Comparison of ENCODE assay signal across 21 cellular contexts in genomic region chr5:53318303-53318702, GRCh38.
DNase-seq lines count a peak whose midpoint lies in the region; ATAC-seq, FAIRE-seq and TF ChIP-seq lines count a peak whose summit lies in the region.
"Had no signal": no experiment of that assay in that cellular context is flagged by ENCODE, and none has a peak within 500 bp of the region (broad histone marks: within the 10 kb centered on the region; RNA-seq: fewer than 3 reads in every experiment).

No MANE protein-coding gene starts in this region.

- H3K36me3 ChIP-seq in DND-41 (ENCODE audit: insufficient read depth, low read length) (no peaks in the 10 kb centered on the region), bronchial epithelial cell (ENCODE audit: control insufficient read depth, insufficient read depth, low read length) (no peaks in the 10 kb centered on the region)
- H3K36me3 ChIP-seq: HAP-1 had no signal

- H3K27ac Mint-ChIP-seq in HFFc6: no peak overlapping the region
- H3K27ac Mint-ChIP-seq: natural killer cell had no signal

- no peaks in the 10 kb centered on the region for H3K27me3 ChIP-seq in DND-41 (ENCODE audit: insufficient read depth, low read length, poor library complexity)
- H3K27me3 ChIP-seq in bronchial epithelial cell (ENCODE audit: control insufficient read depth, insufficient read depth, low read length): no peaks in the 10 kb centered on the region

- H3K4me3 Mint-ChIP-seq in HFFc6: no peak overlapping the region
- H3K4me3 Mint-ChIP-seq: natural killer cell had no signal

- H3K9ac ChIP-seq in DND-41 (ENCODE audit: low read depth, low read length): no peak overlapping the region

- H3K9me3 Mint-ChIP-seq in HFFc6: peaks cover 12% of the 10 kb centered on the region

- H3K4me1 Mint-ChIP-seq in HFFc6 (ENCODE audit: low read depth): peaks cover 26% of the 10 kb centered on the region
- H3K4me1 Mint-ChIP-seq: natural killer cell had no signal

- H4K20me1 ChIP-seq in DND-41 (ENCODE audit: insufficient read depth, low read length): no peaks in the 10 kb centered on the region

- H3K4me1 ChIP-seq in DND-41 (ENCODE audit: insufficient read depth, low read length): no peaks in the 10 kb centered on the region
- H3K4me1 ChIP-seq: HAP-1 had no signal

- no peak overlapping the region for H3K4me2 ChIP-seq in DND-41 (ENCODE audit: insufficient read depth, low read length)

- no peak for FAIRE-seq in bronchial epithelial cell (lab: Jason Lieb, UNC)
- FAIRE-seq: K562 had no signal

- TF ChIP-seq CTCF in DND-41 (IDR thresholded peaks at IDR 0.05; ENCODE audit: borderline replicate concordance, extremely low read depth, low read length, poor library complexity, severe bottlenecking) (peak; percentile 4), HFFc6 (IDR thresholded peaks at IDR 0.05) (peak; percentile 14; the same call in 1 of the 2 replicates), bronchial epithelial cell (IDR thresholded peaks at IDR 0.05; ENCODE audit: insufficient read depth, low read length, severe bottlenecking) (peak; percentile 42)

- no peak overlapping the region for H3K27ac ChIP-seq in DND-41 (ENCODE audit: low read length)

- H3K9me3 ChIP-seq in DND-41 (ENCODE audit: insufficient read depth, low read length, severe bottlenecking): no peaks in the 10 kb centered on the region
- H3K9me3 ChIP-seq: HAP-1 had no signal

- DNase-seq in DND-41 (no peak), HFFc6 (no peak), bronchial epithelial cell (ENCODE audit: low read depth) (peak; percentile 50), iPS-NIHi11 (ENCODE audit: low spot score) (peak; percentile 17), NCI-H1048 (lab: John Stamatoyannopoulos, UW) (no peak), NCI-H146 (lab: John Stamatoyannopoulos, UW) (no peak)
- no peak for DNase-seq in activated effector memory CD4-positive, alpha-beta T cell treated with anti-CD3 and anti-CD28 coated beads, Interleukin-2, amount 50 U/mL, for 16 hours
- DNase-seq: ACHN; activated CD4-positive, alpha-beta T cell treated with anti-CD3 and anti-CD28 coated beads, Interleukin-2, amount 50 U/mL, for 1 hour; activated CD8-positive, alpha-beta memory T cell treated with anti-CD3 and anti-CD28 coated beads, Interleukin-2, amount 50 U/mL, for 4 hours; activated gamma-delta T cell; central memory CD4-positive, alpha-beta T cell; natural killer cell; NCI-H1092; NCI-H2081; NCI-H510A treated with DMSO at 0.1 percent for 48 hours; stimulated activated CD4-positive, alpha-beta T cell treated with anti-CD3 and anti-CD28 coated beads, Interleukin-1b, Interleukin-23, amount 100 ng/mL, for 48 hours; stimulated activated naive CD4-positive, alpha-beta T cell had no signal

- ATAC-seq in DND-41 (ENCODE audit: insufficient read depth, low read depth) (no peak), GM21528 (IDR thresholded peaks at IDR 0.05; ENCODE audit: low FRiP score, unreplicated experiment) (no peak)
- ATAC-seq: K562, natural killer cell had no signal

- no peak overlapping the region for H2AFZ ChIP-seq in DND-41 (ENCODE audit: low read depth, low read length)

- H3K27me3 Mint-ChIP-seq in HFFc6 (ENCODE audit: insufficient read depth): no peaks in the 10 kb centered on the region; the same call in 1 of the 2 replicates

- H3K4me3 ChIP-seq in DND-41 (ENCODE audit: low read depth in 1 of 2, low read length in 2 of 2): no peak overlapping the region
- no peak overlapping the region for H3K4me3 ChIP-seq in bronchial epithelial cell (ENCODE audit: low read depth, low read length)
- H3K4me3 ChIP-seq: HAP-1, K562 had no signal

- peaks cover 16% of the 10 kb centered on the region for H3K36me3 Mint-ChIP-seq in HFFc6 (ENCODE audit: low read depth)
- H3K36me3 Mint-ChIP-seq: natural killer cell had no signal

- H3K79me2 ChIP-seq in DND-41 (ENCODE audit: insufficient read depth, low read length): no peaks in the 10 kb centered on the region

Comparison
In these comparisons a context has a peak if more than half of its experiments do, and no peak if none do; other contexts are left out.
1. DNase-seq: peak in bronchial epithelial cell (single experiment) and iPS-NIHi11 (single experiment); none in DND-41 (single experiment), HFFc6 (single experiment), NCI-H1048 (single experiment), NCI-H146 (single experiment) and activated effector memory CD4-positive, alpha-beta T cell treated with anti-CD3 and anti-CD28 coated beads, Interleukin-2, amount 50 U/mL, for 16 hours (single experiment).
2. Peak in every context shown above with its lines, with median percentiles within 50 percentile points of each other: CTCF ChIP-seq.